In the genomic region with DNA sequence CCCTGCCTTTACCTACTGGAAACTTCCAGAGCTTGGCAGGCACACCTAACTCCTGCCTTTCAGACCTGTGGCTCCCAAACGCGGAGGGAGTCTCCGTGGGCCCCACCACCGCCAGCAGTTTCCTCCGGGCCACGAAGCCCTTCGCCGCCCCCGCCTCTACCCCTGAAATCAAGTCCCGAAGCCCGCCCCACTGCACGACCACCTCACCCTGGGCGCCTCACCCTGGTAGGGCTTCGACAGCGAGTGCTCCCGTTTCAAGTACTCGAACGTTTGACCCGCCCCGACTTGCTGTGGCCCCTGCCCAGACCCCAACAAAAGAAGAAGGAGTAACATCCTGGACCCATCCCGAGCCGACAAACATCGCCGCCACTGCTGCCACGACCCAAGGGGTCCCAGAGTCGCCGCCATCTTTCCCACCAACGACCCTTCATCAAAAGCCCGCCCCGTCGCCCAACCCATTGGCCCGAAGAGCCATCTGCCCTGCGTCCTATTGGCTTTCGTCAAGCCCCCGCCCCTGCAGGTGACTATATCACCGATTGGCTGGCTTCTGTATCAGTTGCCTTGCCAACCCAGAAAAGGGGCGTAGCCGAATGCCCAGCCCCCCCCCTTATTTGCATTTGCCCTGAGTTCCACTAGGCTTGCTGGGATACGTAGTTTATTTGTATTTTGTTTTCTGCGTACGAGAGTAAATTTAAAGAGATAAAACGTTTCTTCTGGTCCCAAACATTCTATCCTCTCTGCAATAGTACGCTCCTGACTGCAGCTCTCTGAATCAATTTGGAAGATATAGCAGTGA, we compare ENCODE assay signal across 8 cellular contexts. TPM values are rescaled to one million over a fixed set of nuclear protein-coding genes. Genes with fewer than 3 reads are reported as not detected.
DNase-seq lines count a peak whose midpoint lies in the region; ATAC-seq and TF ChIP-seq lines count a peak whose summit lies in the region.

LMAN2L (minus strand) TSS at position 432 of the 796 bp plus-strand sequence; CDS start at position 408, 24 bp downstream.

- H3K36me3 ChIP-seq in smooth muscle cell (ENCODE audit: low read depth), result no peaks in the 10 kb centered on the region

- in situ Hi-C loops in ACHN (cut with HindIII; ENCODE audit: low pct_ligation_motif_present, low pct_unique_long_range_greater_than_20kb, low sequenced_read_pairs), result no loop called here

- peak; percentile 98 for DNase-seq in ACHN
- DNase-seq in NCI-H2227 (lab: John Stamatoyannopoulos, UW; ENCODE audit: unreplicated experiment), result peak; percentile 98
- peak; percentile 97 to 98 for DNase-seq in cardiac fibroblast (ENCODE audit: low read depth in 2 of 2)
- peak; percentile 99 for DNase-seq in iPS-NIHi7 (ENCODE audit: extremely low spot score)
- peak; percentile 83 for DNase-seq in smooth muscle cell (lab: John Stamatoyannopoulos, UW; ENCODE audit: unreplicated experiment)

- peak within 1 kb of the TSS; percentile 92 for H3K4me2 ChIP-seq in smooth muscle cell

- H3K4me1 ChIP-seq in smooth muscle cell (ENCODE audit: low read depth), result peaks cover 9% of the 10 kb centered on the region

- H3K79me2 ChIP-seq in smooth muscle cell (ENCODE audit: low read depth), result peaks cover 23% of the 10 kb centered on the region

- peaks cover 3% of the 10 kb centered on the region for H4K20me1 ChIP-seq in smooth muscle cell (ENCODE audit: low read depth)

- H3K27me3 ChIP-seq in smooth muscle cell (ENCODE audit: low read depth), result no peaks in the 10 kb centered on the region

- peak within 1 kb of the TSS; percentile 52 for H3K27ac ChIP-seq in smooth muscle cell (ENCODE audit: low read depth)

- TF ChIP-seq CTCF in WI38 (IDR thresholded peaks at IDR 0.05; ENCODE audit: low read depth, low read length), result no peak
- TF ChIP-seq CTCF in cardiac fibroblast (IDR thresholded peaks at IDR 0.05; ENCODE audit: low read depth, low read length), result no peak
- TF ChIP-seq CTCF in smooth muscle cell (IDR thresholded peaks at IDR 0.05; ENCODE audit: borderline replicate concordance, insufficient read depth, poor library complexity, severe bottlenecking), result no peak

- peak within 1 kb of the TSS; percentile 66 for H3K9ac ChIP-seq in smooth muscle cell (ENCODE audit: low read depth)

- under 1% methylated on average over 43 of the region's 43 CpGs for WGBS in smooth muscle cell (ENCODE audit: low lambda C conversion rate)

- peak within 1 kb of the TSS; percentile 97 for H2AFZ ChIP-seq in smooth muscle cell (ENCODE audit: low read depth)

- H3K4me3 ChIP-seq in WI38 (ENCODE audit: low read depth, low read length) (peak within 1 kb of the TSS; percentile 85), cardiac fibroblast (replicated peaks in 1 of 2; ENCODE audit: low read depth in 2 of 2, low read length in 2 of 2) (peak within 1 kb of the TSS; percentile 80 to 95), smooth muscle cell (peak within 1 kb of the TSS; percentile 71)

- no peaks in the 10 kb centered on the region for H3F3A ChIP-seq in smooth muscle cell (ENCODE audit: low read depth)

- peak; percentile 98 for ATAC-seq in GM18873 (IDR thresholded peaks at IDR 0.05; ENCODE audit: low FRiP score, unreplicated experiment)
- peak; percentile 98 for ATAC-seq in HG03139 (IDR thresholded peaks at IDR 0.05; ENCODE audit: unreplicated experiment)

- H3K9me3 ChIP-seq in smooth muscle cell (replicated peaks; ENCODE audit: low read depth), result no peaks in the 10 kb centered on the region

RNA-seq across cellular contexts. Expression of gene LMAN2L, which starts in this region (rescaled TPM):
- total RNA-seq in smooth muscle cell, result 19.1 and 26.2 TPM in 2 replicates
- polyA plus RNA-seq in smooth muscle cell, result 32.5 and 32.9 TPM in 2 replicates

Comparison
In these comparisons a context has a peak if more than half of its experiments do, and no peak if none do; other contexts are left out.
1. Peak in every context shown above with its lines: DNase-seq, ATAC-seq, H3K4me3 ChIP-seq and H3K27ac ChIP-seq.